14 cellular contexts compared by ENCODE assay signal in genomic region chr10:30827531-30828120, GRCh38.
DNase-seq lines count a peak whose midpoint lies in the region; ATAC-seq and TF ChIP-seq lines count a peak whose summit lies in the region.
"Had no signal": no experiment of that assay in that cellular context is flagged by ENCODE, and none has a peak within 500 bp of the region (broad histone marks: within the 10 kb centered on the region; RNA-seq: fewer than 3 reads in every experiment).

No MANE protein-coding gene starts in this region.

- TF ChIP-seq CTCF in astrocyte of the spinal cord (IDR thresholded peaks at IDR 0.05; ENCODE audit: low read depth, low read length) (no peak), upper lobe of right lung (IDR thresholded peaks at IDR 0.05) (no peak), WERI-Rb-1 (IDR thresholded peaks at IDR 0.05; ENCODE audit: low read depth, low read length) (no peak)

- H3K36me3 ChIP-seq in upper lobe of right lung (no peaks in the 10 kb centered on the region), WERI-Rb-1 (no peaks in the 10 kb centered on the region)
- H3K36me3 ChIP-seq: Peyer's patch had no signal

- no peaks in the 10 kb centered on the region for H3K9me3 ChIP-seq in upper lobe of right lung
- no peaks in the 10 kb centered on the region for H3K9me3 ChIP-seq in WERI-Rb-1 (ENCODE audit: severe bottlenecking)
- H3K9me3 ChIP-seq: Peyer's patch had no signal

- DNase-seq in Right ventricle myocardium superior (no peak), cardiac septum (ENCODE audit: low spot score) (no peak), astrocyte of the spinal cord (ENCODE audit: low read depth, low spot score) (peak; percentile 35), left cardiac atrium (no peak), upper lobe of right lung (no peak), WERI-Rb-1 (no peak)
- DNase-seq: NCI-H446 treated with DMSO at 0.1 percent for 48 hours, Peyer's patch, T-helper 1 cell had no signal

- H3K4me1 ChIP-seq in upper lobe of right lung: peaks cover 9% of the 10 kb centered on the region
- H3K4me1 ChIP-seq: Peyer's patch had no signal

- no peak overlapping the region for H3K4me3 ChIP-seq in astrocyte of the spinal cord (ENCODE audit: low read depth, low read length)
- no peak overlapping the region for H3K4me3 ChIP-seq in upper lobe of right lung
- H3K4me3 ChIP-seq in WERI-Rb-1 (ENCODE audit: low read depth, low read length): no peak overlapping the region
- H3K4me3 ChIP-seq: K562, Peyer's patch had no signal

- intact Hi-C loops in Right ventricle myocardium superior (cut with DNase I): no loop called here
- intact Hi-C loops in cardiac septum (cut with DNase I): no loop called here
- intact Hi-C loops in left cardiac atrium (cut with DNase I): no loop called here
- intact Hi-C loops in upper lobe of right lung (cut with DNase I): no loop called here

- in situ Hi-C loops in astrocyte of the spinal cord (cut with HindIII; ENCODE audit: low sequenced_read_pairs): no loop called here

- ATAC-seq in Right ventricle myocardium superior (ENCODE audit: poor library complexity) (peak; percentile 75), left cardiac atrium (peak; percentile 79 to 82), upper lobe of right lung (peak; percentile 20), HG02870 (IDR thresholded peaks at IDR 0.05; ENCODE audit: unreplicated experiment) (no peak), HG02852 (IDR thresholded peaks at IDR 0.05; ENCODE audit: unreplicated experiment) (no peak)
- ATAC-seq: activated CD4-positive, CD25-positive, alpha-beta regulatory T cell treated with anti-CD3 and anti-CD28 coated beads, Interleukin-2, amount 50 U/mL, for 24 hours; K562 had no signal

- no peak overlapping the region for H3K27ac ChIP-seq in upper lobe of right lung
- no peak overlapping the region for H3K27ac ChIP-seq in WERI-Rb-1
- H3K27ac ChIP-seq: epithelial cell of prostate, Peyer's patch had no signal

- no peaks in the 10 kb centered on the region for H3K27me3 ChIP-seq in upper lobe of right lung
- H3K27me3 ChIP-seq in WERI-Rb-1 (ENCODE audit: insufficient read depth, low read depth, severe bottlenecking): no peaks in the 10 kb centered on the region
- H3K27me3 ChIP-seq: Peyer's patch had no signal

Comparison
In these comparisons a context has a peak if more than half of its experiments do, and no peak if none do; other contexts are left out.
1. ATAC-seq: peak in Right ventricle myocardium superior (single experiment), left cardiac atrium (2 of 2) and upper lobe of right lung (single experiment); none in HG02870 (single experiment) and HG02852 (single experiment).